Comparison of ENCODE assay signal across 9 cellular contexts in genomic region chr10:121926157-121926556, GRCh38. TPM values are rescaled to one million over a fixed set of nuclear protein-coding genes. Genes with fewer than 3 reads are reported as not detected.
A peak's percentile ranks its signal among the peaks of the same experiment; 100 is the strongest.
DNase-seq lines count a peak whose midpoint lies in the region; ATAC-seq, FAIRE-seq and TF ChIP-seq lines count a peak whose summit lies in the region.
"Had no signal": no experiment of that assay in that cellular context is flagged by ENCODE, and none has a peak within 500 bp of the region (broad histone marks: within the 10 kb centered on the region; RNA-seq: fewer than 3 reads in every experiment).

No MANE protein-coding gene starts in this region.

- 87% methylated on average over 4 of the region's 4 CpGs; no CpG with 5 or more reads in 1 of the 2 experiments for WGBS in H1 (ENCODE audit: extremely low coverage in 1 of 2, insufficient coverage in 1 of 2, insufficient read length in 1 of 2, insufficient replicate concordance in 2 of 2, low coverage in 1 of 2, low lambda C conversion rate in 2 of 2, missing lambda C conversion rate in 1 of 2), 2 experiments
- 65 to 74% methylated on average over 4 of the region's 4 CpGs for WGBS in testis, 2 donors

- no peak for DNase-seq in CD8-positive, alpha-beta T cell
- DNase-seq in H1 (ENCODE audit: low read depth in 1 of 2, low spot score in 2 of 2): no peak
- no peak for DNase-seq in neural progenitor cell (ENCODE audit: low spot score)
- DNase-seq in testis: no peak
- DNase-seq: stimulated activated CD8-positive, alpha-beta memory T cell treated with anti-CD3 and anti-CD28 coated beads, Interleukin-4, amount 100 ng/mL, for 48 hours had no signal

- peaks cover 30% of the 10 kb centered on the region for H3K4me1 Mint-ChIP-seq in CD8-positive, alpha-beta T cell (ENCODE audit: low read depth)
- peaks cover 52% of the 10 kb centered on the region for H3K4me1 Mint-ChIP-seq in neural progenitor cell

- H3K36me3 Mint-ChIP-seq in CD8-positive, alpha-beta T cell: peaks cover 28% of the 10 kb centered on the region
- H3K36me3 Mint-ChIP-seq in neural progenitor cell: peaks cover 6% of the 10 kb centered on the region

- no peaks in the 10 kb centered on the region for H3K9me2 ChIP-seq in Loucy (replicated peaks; ENCODE audit: low read depth, low read length)

- H2BK5ac ChIP-seq in H1 (ENCODE audit: low read depth, low read length): no peak overlapping the region

- H3K27me3 ChIP-seq in CD8-positive, alpha-beta T cell (ENCODE audit: insufficient read depth, low read length): no peaks in the 10 kb centered on the region
- H3K27me3 ChIP-seq in Loucy (ENCODE audit: insufficient read depth, low read length, poor library complexity, severe bottlenecking): no peaks in the 10 kb centered on the region
- no peaks in the 10 kb centered on the region for H3K27me3 ChIP-seq in H1 (replicated peaks in 1 of 4; ENCODE audit: control insufficient read depth in 3 of 4, extremely low read depth in 1 of 4, insufficient read depth in 3 of 4, low read length in 3 of 4)
- no peaks in the 10 kb centered on the region for H3K27me3 ChIP-seq in neural progenitor cell
- H3K27me3 ChIP-seq in testis: no peaks in the 10 kb centered on the region

- peak overlapping the region; percentile 97 for H3K9ac ChIP-seq in Loucy (ENCODE audit: low read depth, low read length, poor library complexity, severe bottlenecking)
- no peak overlapping the region for H3K9ac ChIP-seq in H1 (replicated peaks in 1 of 4; ENCODE audit: extremely low read depth in 1 of 4, low read depth in 3 of 4, low read length in 3 of 4)
- no peak overlapping the region for H3K9ac ChIP-seq in neural progenitor cell

- no peak for ATAC-seq in CD8-positive, alpha-beta T cell
- ATAC-seq in HG02970 (IDR thresholded peaks at IDR 0.05; ENCODE audit: low FRiP score, unreplicated experiment): no peak
- ATAC-seq in GM19324 (IDR thresholded peaks at IDR 0.05; ENCODE audit: low FRiP score, unreplicated experiment): no peak
- no peak for ATAC-seq in GM18511 (IDR thresholded peaks at IDR 0.05; ENCODE audit: unreplicated experiment)

- intact Hi-C loops in CD8-positive, alpha-beta T cell (cut with DNase I, micrococcal nuclease): loop anchor here (5.0 to 10.0 kb wide), 3 partner anchors 446 to 1229 kb away; partner anchors contain the start of genes BUB3 (in 1 of the 2), C10orf88 (in 1 of the 2) and PLEKHA1 (in 1 of the 2)
- intact Hi-C loops in testis (cut with DNase I; ENCODE audit: low total_unique reads): loop anchor here (10.0 kb wide), 1 partner anchor 189 kb away; no protein-coding TSS in a partner anchor

- no peak overlapping the region for H2BK15ac ChIP-seq in H1 (ENCODE audit: low read length)

- no peak overlapping the region for H3K4ac ChIP-seq in H1 (replicated peaks; ENCODE audit: insufficient read length, low read depth, low read length)

- H3K36me3 ChIP-seq in CD8-positive, alpha-beta T cell (ENCODE audit: insufficient read depth, low read length): no peaks in the 10 kb centered on the region
- H3K36me3 ChIP-seq in Loucy (ENCODE audit: insufficient read depth, low read length): no peaks in the 10 kb centered on the region; the same call in 1 of the 2 replicates
- peaks cover 0 to 19% (median 3%) of the 10 kb centered on the region in 4 experiments; a peak in 5 of 8 replicates for H3K36me3 ChIP-seq in H1 (ENCODE audit: control insufficient read depth in 2 of 4, insufficient read depth in 4 of 4, low read length in 3 of 4)
- no peaks in the 10 kb centered on the region for H3K36me3 ChIP-seq in neural progenitor cell
- no peaks in the 10 kb centered on the region for H3K36me3 ChIP-seq in testis (ENCODE audit: low read depth, missing control alignments)

- H4K91ac ChIP-seq in H1 (replicated peaks; ENCODE audit: insufficient read length, low read length): no peak overlapping the region

- H3K23me2 ChIP-seq in H1 (ENCODE audit: low read depth, low read length): peaks cover 5% of the 10 kb centered on the region; the same call in 1 of the 2 replicates

- peak overlapping the region; percentile 32 for H3K4me3 Mint-ChIP-seq in CD8-positive, alpha-beta T cell
- H3K4me3 Mint-ChIP-seq in neural progenitor cell: peak overlapping the region; percentile 94

- TF ChIP-seq RAD21 in H1 (IDR thresholded peaks at IDR 0.05 in 1 of 2, conservative IDR thresholded peaks at IDR 0.05 in 1 of 2; ENCODE audit: low read depth in 2 of 2, low read length in 2 of 2): no peak

- no peak for TF ChIP-seq POLR2A in H1 (IDR thresholded peaks at IDR 0.05; ENCODE audit: control extremely low read depth in 1 of 2, low read depth in 2 of 2, low read length in 2 of 2)
- TF ChIP-seq POLR2A in testis (IDR thresholded peaks at IDR 0.05): no peak

- H3K79me2 ChIP-seq in Loucy (ENCODE audit: insufficient read depth, low read length) (peaks cover 62% of the 10 kb centered on the region), H1 (ENCODE audit: control insufficient read depth in 1 of 2, insufficient read depth in 2 of 2, low read length in 2 of 2) (peaks cover 0 to 48% of the 10 kb centered on the region in 2 experiments; a peak in 3 of 4 replicates), neural progenitor cell (ENCODE audit: low read depth) (peaks cover 71% of the 10 kb centered on the region)

- no peak for FAIRE-seq in H1 (lab: Jason Lieb, UNC)

- no peak overlapping the region for H3K14ac ChIP-seq in H1 (ENCODE audit: insufficient read length)

- POLR2A ChIA-PET in CD8-positive, alpha-beta T cell (lab: Charles Lee): interaction anchor here (0.9 kb wide), 1 partner anchor 452 kb away, joined by 4 read pairs; no protein-coding TSS in a partner anchor
- POLR2A ChIA-PET in H1 (lab: Charles Lee; ENCODE audit: partially characterized antibody): no interaction called here

- no peak overlapping the region for H3K27ac ChIP-seq in CD8-positive, alpha-beta T cell (ENCODE audit: low read depth, low read length)
- H3K27ac ChIP-seq in H1 (ENCODE audit: low read depth, low read length) (no peak overlapping the region), neural progenitor cell (no peak overlapping the region), testis (peak overlapping the region in 1 of 2 donors; percentile 99)

- H3K9me3 Mint-ChIP-seq in CD8-positive, alpha-beta T cell: no peaks in the 10 kb centered on the region
- H3K9me3 Mint-ChIP-seq in neural progenitor cell: no peaks in the 10 kb centered on the region

- H3K79me1 ChIP-seq in H1 (ENCODE audit: low read depth, low read length): no peaks in the 10 kb centered on the region; the same call in 1 of the 2 replicates

- H3K4me2 ChIP-seq in Loucy (ENCODE audit: low read depth, low read length, poor library complexity, severe bottlenecking): peak overlapping the region; percentile 83
- peak overlapping the region; percentile 90 to 91; a peak in 3 of 4 replicates for H3K4me2 ChIP-seq in H1 (ENCODE audit: insufficient read depth in 1 of 2, low read depth in 2 of 2, low read length in 2 of 2)
- peak overlapping the region; percentile 77 for H3K4me2 ChIP-seq in neural progenitor cell

- peaks cover 14% of the 10 kb centered on the region for H3K4me1 ChIP-seq in CD8-positive, alpha-beta T cell (ENCODE audit: insufficient read depth, low read length)
- H3K4me1 ChIP-seq in Loucy (ENCODE audit: insufficient read depth, low read length, poor library complexity, severe bottlenecking) (peaks cover 20% of the 10 kb centered on the region), H1 (replicated peaks in 1 of 4; ENCODE audit: control insufficient read depth in 3 of 4, insufficient read depth in 4 of 4, low read length in 3 of 4) (peaks cover 0 to 7% (median 1%) of the 10 kb centered on the region in 4 experiments; a peak in 3 of 7 replicates), neural progenitor cell (peaks cover 26% of the 10 kb centered on the region), testis (peaks cover 15% of the 10 kb centered on the region)

- no peaks in the 10 kb centered on the region for H3K27me3 Mint-ChIP-seq in CD8-positive, alpha-beta T cell (ENCODE audit: low read depth)
- no peaks in the 10 kb centered on the region for H3K27me3 Mint-ChIP-seq in neural progenitor cell (ENCODE audit: insufficient read depth, low read depth)

- CTCF ChIA-PET in CD8-positive, alpha-beta T cell (lab: Charles Lee): no interaction called here
- CTCF ChIA-PET in H1 (lab: Charles Lee; ENCODE audit: partially characterized antibody): interaction anchor here (0.6 kb wide), 1 partner anchor 436 kb away, joined by 3 read pairs; no protein-coding TSS in a partner anchor

- no peak overlapping the region for H3K56ac ChIP-seq in H1 (replicated peaks; ENCODE audit: insufficient read length, low read depth, low read length)

- H2AK5ac ChIP-seq in H1 (ENCODE audit: low read depth, low read length): no peak overlapping the region

- H4K5ac ChIP-seq in H1 (ENCODE audit: insufficient read length, low read depth, low read length): no peak overlapping the region

- H4K8ac ChIP-seq in H1 (ENCODE audit: extremely low read depth, insufficient read depth, low read length): no peak overlapping the region

- H4K20me1 ChIP-seq in Loucy (ENCODE audit: insufficient read depth, low read length, poor library complexity, severe bottlenecking): no peaks in the 10 kb centered on the region
- peaks cover 0 to 2% of the 10 kb centered on the region in 2 experiments for H4K20me1 ChIP-seq in H1 (replicated peaks in 1 of 2; ENCODE audit: control insufficient read depth in 1 of 2, insufficient read depth in 2 of 2, low read length in 2 of 2)
- H4K20me1 ChIP-seq in neural progenitor cell (ENCODE audit: low read depth): no peaks in the 10 kb centered on the region

- H3K9me3 ChIP-seq in CD8-positive, alpha-beta T cell (ENCODE audit: low read length): no peaks in the 10 kb centered on the region
- no peaks in the 10 kb centered on the region for H3K9me3 ChIP-seq in Loucy (ENCODE audit: insufficient read depth, low read depth, low read length)
- no peaks in the 10 kb centered on the region for H3K9me3 ChIP-seq in H1 (ENCODE audit: insufficient read depth in 2 of 2, low read depth in 1 of 2, low read length in 1 of 2)
- H3K9me3 ChIP-seq in neural progenitor cell (ENCODE audit: low read depth): no peaks in the 10 kb centered on the region
- H3K9me3 ChIP-seq in testis: no peaks in the 10 kb centered on the region

- no peak overlapping the region for H3K23ac ChIP-seq in H1 (ENCODE audit: insufficient read length)

- no peak overlapping the region for H2BK12ac ChIP-seq in H1 (ENCODE audit: low read depth, low read length)

- no peak overlapping the region for H3K27ac Mint-ChIP-seq in CD8-positive, alpha-beta T cell
- H3K27ac Mint-ChIP-seq in neural progenitor cell: no peak overlapping the region

- H3F3A ChIP-seq in Loucy (ENCODE audit: low read depth) (no peaks in the 10 kb centered on the region), neural progenitor cell (ENCODE audit: low read depth) (peaks cover 40% of the 10 kb centered on the region)

- H3K18ac ChIP-seq in H1 (ENCODE audit: extremely low read depth, low read length): no peak overlapping the region

- TF ChIP-seq EP300 in H1 (IDR thresholded peaks at IDR 0.05; ENCODE audit: borderline replicate concordance in 1 of 2, low read depth in 2 of 2, low read length in 2 of 2): no peak

- H2BK20ac ChIP-seq in H1 (ENCODE audit: low read length): no peak overlapping the region

- H3K4me3 ChIP-seq in CD8-positive, alpha-beta T cell (ENCODE audit: low read depth, low read length): no peak overlapping the region
- peak overlapping the region; percentile 84 for H3K4me3 ChIP-seq in Loucy (ENCODE audit: low read length, poor library complexity, severe bottlenecking)
- peak overlapping the region in 2 of 4 experiments; percentile 89 to 96; a peak in 4 of 8 replicates for H3K4me3 ChIP-seq in H1 (ENCODE audit: extremely low read depth in 1 of 4, insufficient read depth in 2 of 4, low read depth in 3 of 4, low read length in 4 of 4)
- H3K4me3 ChIP-seq in neural progenitor cell: peak overlapping the region; percentile 88
- no peak overlapping the region for H3K4me3 ChIP-seq in testis

- no peak overlapping the region for H2AFZ ChIP-seq in Loucy (ENCODE audit: low read length)
- H2AFZ ChIP-seq in H1 (ENCODE audit: low read length): no peak overlapping the region
- no peak overlapping the region for H2AFZ ChIP-seq in neural progenitor cell (replicated peaks)

- TF ChIP-seq CTCF in CD8-positive, alpha-beta T cell (IDR thresholded peaks at IDR 0.05): no peak
- TF ChIP-seq CTCF in Loucy (conservative IDR thresholded peaks at IDR 0.05; ENCODE audit: low read length) (no peak), H1 (IDR thresholded peaks at IDR 0.05; ENCODE audit: control extremely low read depth in 1 of 3, insufficient read depth in 1 of 3, low read depth in 1 of 3, low read length in 3 of 3) (no peak), neural progenitor cell (IDR thresholded peaks at IDR 0.05) (no peak), testis (IDR thresholded peaks at IDR 0.05) (no peak)

- no peak overlapping the region for H2BK120ac ChIP-seq in H1 (replicated peaks; ENCODE audit: low read depth, low read length)

RNA-seq across cellular contexts. Expression of gene ATE1, which starts 1.7 kb away (rescaled TPM):
- total RNA-seq in CD8-positive, alpha-beta T cell: 10 to 100 TPM; 11.6 to 14.6 TPM
- 26.9 and 28.6 TPM in 2 replicates for total RNA-seq in H1 (2021; fragmentation: NEBNext Ultra II Directional; extraction: Animal tissue kit (Norgen Biotek cat#: 25700))
- polyA plus RNA-seq in H1 (2011; rRNA removed) (6.1 and 8.8 TPM in 2 replicates), testis (ENCODE audit: insufficient read depth, low read depth, low replicate concordance) (29.8 TPM)
- 9.7 TPM for polyA plus RNA-seq in H1 (2011; cell fraction: cytosol; rRNA removed)
- 8.3 TPM for polyA plus RNA-seq in H1 (2011; cell fraction: nucleus; rRNA removed)
- 10.1 to 15.2 TPM (median 12.6 TPM) in 4 replicates for polyA plus RNA-seq in H1 (2012, experiment 1 of 2)
- polyA plus RNA-seq in H1 (2012, experiment 2 of 2): 1.4 TPM
- 10.3 TPM for polyA plus RNA-seq in H1 (2013, experiment 1 of 2)
- polyA plus RNA-seq in H1 (2013, experiment 2 of 2): 10.6 TPM
- 27.3 and 28.2 TPM in 2 replicates for polyA minus RNA-seq in H1 (2011; rRNA and poly(A)+ RNA removed)
- 12.6 TPM for polyA minus RNA-seq in H1 (2011; cell fraction: cytosol; rRNA and poly(A)+ RNA removed)
- 25.9 TPM for polyA minus RNA-seq in H1 (2011; cell fraction: nucleus; rRNA and poly(A)+ RNA removed)
- total RNA-seq in neural progenitor cell (ENCODE audit: low replicate concordance) (26.4 and 57.2 TPM in 2 replicates), testis (10 to 100 TPM; 34.0 to 41.9 TPM)

RNA-seq across cellular contexts. Expression of gene NSMCE4A, which starts 48.9 kb away (rescaled TPM):
- 10 to 100 TPM; 34.0 to 37.2 TPM for total RNA-seq in CD8-positive, alpha-beta T cell
- total RNA-seq in H1 (2021; fragmentation: NEBNext Ultra II Directional; extraction: Animal tissue kit (Norgen Biotek cat#: 25700)): 65.5 and 66.0 TPM in 2 replicates
- polyA plus RNA-seq in H1 (2011; rRNA removed): 40.3 and 48.6 TPM in 2 replicates
- 68.1 TPM for polyA plus RNA-seq in H1 (2011; cell fraction: cytosol; rRNA removed)
- 62.3 TPM for polyA plus RNA-seq in H1 (2011; cell fraction: nucleus; rRNA removed)
- 44.9 to 53.8 TPM (median 48.2 TPM) in 4 replicates for polyA plus RNA-seq in H1 (2012, experiment 1 of 2)
- polyA plus RNA-seq in H1 (2012, experiment 2 of 2): 14.4 TPM
- polyA plus RNA-seq in H1 (2013, experiment 1 of 2): 80.9 TPM
- 73.2 TPM for polyA plus RNA-seq in H1 (2013, experiment 2 of 2)
- polyA minus RNA-seq in H1 (2011; rRNA and poly(A)+ RNA removed): 19.1 and 22.4 TPM in 2 replicates
- polyA minus RNA-seq in H1 (2011; cell fraction: cytosol; rRNA and poly(A)+ RNA removed): 21.9 TPM
- 32.6 TPM for polyA minus RNA-seq in H1 (2011; cell fraction: nucleus; rRNA and poly(A)+ RNA removed)
- 159 and 223 TPM in 2 replicates for total RNA-seq in neural progenitor cell (ENCODE audit: low replicate concordance)
- 10 to 100 TPM; 31.0 to 33.7 TPM for total RNA-seq in testis
- polyA plus RNA-seq in testis (ENCODE audit: insufficient read depth, low read depth, low replicate concordance): 15.6 TPM

Comparison
In these comparisons a context has a peak if more than half of its experiments do, and no peak if none do; other contexts are left out.
1. H3K4me3 ChIP-seq: peak in Loucy (single experiment) and neural progenitor cell (single experiment); none in CD8-positive, alpha-beta T cell (single experiment) and testis (0 of 2).
2. Peak in every context shown above with its lines, with median percentiles within 50 percentile points of each other: H3K4me2 ChIP-seq.